Comparison of ENCODE assay signal across 17 cellular contexts in genomic region chr1:93979040-93979717, GRCh38.
DNase-seq lines count a peak whose midpoint lies in the region; TF ChIP-seq lines count a peak whose summit lies in the region.
"Had no signal": no experiment of that assay in that cellular context is flagged by ENCODE, and none has a peak within 500 bp of the region (broad histone marks: within the 10 kb centered on the region; RNA-seq: fewer than 3 reads in every experiment).

No MANE protein-coding gene starts in this region.

- no peaks in the 10 kb centered on the region for H3K4me1 Mint-ChIP-seq in activated CD4-positive, alpha-beta T cell treated with anti-CD3 and anti-CD28 coated beads, Interleukin-2, amount 10 ng/mL, durations not matched to agents 7 days and 5 days

- peak overlapping the region; percentile 65 for H2AK5ac ChIP-seq in mesenchymal stem cell (ENCODE audit: low read length, severe bottlenecking)

- no peak overlapping the region for H2AFZ ChIP-seq in mesenchymal stem cell (ENCODE audit: low read depth, low read length)

- no peaks in the 10 kb centered on the region for H3K36me3 Mint-ChIP-seq in activated CD4-positive, alpha-beta T cell treated with anti-CD3 and anti-CD28 coated beads, Interleukin-2, amount 10 ng/mL, durations not matched to agents 7 days and 5 days (ENCODE audit: low read depth)

- no peak overlapping the region for H3K23ac ChIP-seq in mesenchymal stem cell (ENCODE audit: low read length in 2 of 2)

- H3K9me3 ChIP-seq in mesenchymal stem cell (ENCODE audit: control insufficient read depth, low read length) (no peaks in the 10 kb centered on the region), subcutaneous abdominal adipose tissue (ENCODE audit: control insufficient read depth in 5 of 5, low read length in 5 of 5) (no peaks in the 10 kb centered on the region), ascending aorta (no peaks in the 10 kb centered on the region)
- H3K9me3 ChIP-seq: gastroesophageal sphincter, mucosa of descending colon had no signal

- H3K4me3 ChIP-seq in mesenchymal stem cell (ENCODE audit: insufficient read depth in 1 of 2, low read depth in 1 of 2, low read length in 2 of 2), result no peak overlapping the region
- no peak overlapping the region for H3K4me3 ChIP-seq in subcutaneous abdominal adipose tissue (ENCODE audit: low read depth in 1 of 5, low read length in 5 of 5)
- H3K4me3 ChIP-seq in ascending aorta, result no peak overlapping the region
- H3K4me3 ChIP-seq: gastroesophageal sphincter, mucosa of descending colon had no signal

- no peaks in the 10 kb centered on the region for H3K27me3 ChIP-seq in mesenchymal stem cell (ENCODE audit: control insufficient read depth in 1 of 2, insufficient read depth in 1 of 2, low read length in 2 of 2)
- H3K27me3 ChIP-seq in subcutaneous abdominal adipose tissue (ENCODE audit: control insufficient read depth in 5 of 5, insufficient read depth in 4 of 5, low read length in 5 of 5), result peaks cover 0 to 3% (median 0%) of the 10 kb centered on the region in 5 donors
- no peaks in the 10 kb centered on the region for H3K27me3 ChIP-seq in ascending aorta
- H3K27me3 ChIP-seq: gastroesophageal sphincter had no signal

- peak overlapping the region in 1 of 2 experiments; percentile 37 for H3K14ac ChIP-seq in mesenchymal stem cell (ENCODE audit: low read length in 2 of 2)

- no peak overlapping the region for H4K91ac ChIP-seq in mesenchymal stem cell (ENCODE audit: low read length)

- H2BK15ac ChIP-seq in mesenchymal stem cell (ENCODE audit: low read depth, poor library complexity, severe bottlenecking), result no peak overlapping the region

- peaks cover 13% of the 10 kb centered on the region for H3K4me1 ChIP-seq in mesenchymal stem cell (ENCODE audit: control insufficient read depth, insufficient read depth, low read depth, low read length)
- peaks cover 0 to 22% (median 15%) of the 10 kb centered on the region in 5 donors for H3K4me1 ChIP-seq in subcutaneous abdominal adipose tissue (ENCODE audit: control insufficient read depth in 5 of 5, insufficient read depth in 5 of 5, low read length in 5 of 5)
- no peaks in the 10 kb centered on the region for H3K4me1 ChIP-seq in ascending aorta

- WGBS in mesenchymal stem cell, result 85% methylated on average over 7 of the region's 7 CpGs

- H4K8ac ChIP-seq in mesenchymal stem cell (ENCODE audit: low read length), result no peak overlapping the region

- CTCF ChIA-PET in activated CD4-positive, alpha-beta T cell treated with anti-CD3 and anti-CD28 coated beads, Interleukin-2, amount 10 ng/mL, durations not matched to agents 7 days and 5 days (lab: Charles Lee), result no interaction called here

- H3K18ac ChIP-seq in mesenchymal stem cell (ENCODE audit: low read depth in 1 of 2, low read length in 2 of 2), result peak overlapping the region in 1 of 2 experiments; percentile 34

- no peak overlapping the region for H3K4me2 ChIP-seq in mesenchymal stem cell (ENCODE audit: low read length, poor library complexity, severe bottlenecking)
- H3K4me2 ChIP-seq: KMS-11 had no signal

- POLR2A ChIA-PET in activated CD4-positive, alpha-beta T cell treated with anti-CD3 and anti-CD28 coated beads, Interleukin-2, amount 10 ng/mL, durations not matched to agents 7 days and 5 days (lab: Charles Lee), result no interaction called here

- DNase-seq in DMS53 (lab: John Stamatoyannopoulos, UW) (peak; percentile 52), DMS53 treated with DMSO at 0.1 percent for 48 hours (lab: John Stamatoyannopoulos, UW; ENCODE audit: unreplicated experiment) (no peak), mesenchymal stem cell (no peak), ascending aorta (ENCODE audit: low spot score in 2 of 2) (no peak), NCI-H1694 (lab: John Stamatoyannopoulos, UW) (no peak)
- no peak for DNase-seq in activated CD4-positive, alpha-beta T cell treated with anti-CD3 and anti-CD28 coated beads, Interleukin-2, amount 10 ng/mL, durations not matched to agents 7 days and 5 days
- DNase-seq: 8988T, DMS79 treated with DMSO at 0.1 percent for 48 hours, occipital lobe, RPMI8226 had no signal

- TF ChIP-seq CTCF in ascending aorta (IDR thresholded peaks at IDR 0.05), result no peak

- H3K27ac ChIP-seq in cingulate gyrus (ENCODE audit: low read depth, low read length), result peak overlapping the region; percentile 0
- peak overlapping the region; percentile 77 for H3K27ac ChIP-seq in mesenchymal stem cell (ENCODE audit: low read length, poor library complexity, severe bottlenecking)
- peak overlapping the region; percentile 47 for H3K27ac ChIP-seq in subcutaneous abdominal adipose tissue (ENCODE audit: low read depth, low read length)
- H3K27ac ChIP-seq in ascending aorta, result no peak overlapping the region
- H3K27ac ChIP-seq: C4-2B, HL-60, KMS-11 had no signal

- H3K9ac ChIP-seq in mesenchymal stem cell (ENCODE audit: low read length), result peak overlapping the region; percentile 61
- H3K9ac ChIP-seq in subcutaneous abdominal adipose tissue (ENCODE audit: low read length in 5 of 5), result no peak overlapping the region
- H3K9ac ChIP-seq: KMS-11 had no signal

- no peak overlapping the region for H2BK12ac ChIP-seq in mesenchymal stem cell (ENCODE audit: low read length in 2 of 2)

- H2BK120ac ChIP-seq in mesenchymal stem cell (ENCODE audit: low read depth, low read length), result no peak overlapping the region

- peak overlapping the region in 1 of 2 experiments; percentile 53 for H3K4ac ChIP-seq in mesenchymal stem cell (ENCODE audit: low read depth in 1 of 2, low read length in 2 of 2)

- H3K36me3 ChIP-seq in mesenchymal stem cell (ENCODE audit: control insufficient read depth in 1 of 2, insufficient read depth in 2 of 2, low read depth in 1 of 2, low read length in 2 of 2) (no peaks in the 10 kb centered on the region), subcutaneous abdominal adipose tissue (ENCODE audit: control insufficient read depth in 5 of 5, insufficient read depth in 5 of 5, low read length in 5 of 5) (no peaks in the 10 kb centered on the region), ascending aorta (no peaks in the 10 kb centered on the region)
- H3K36me3 ChIP-seq: gastroesophageal sphincter had no signal

- H3K4me3 Mint-ChIP-seq in activated CD4-positive, alpha-beta T cell treated with anti-CD3 and anti-CD28 coated beads, Interleukin-2, amount 10 ng/mL, durations not matched to agents 7 days and 5 days, result no peak overlapping the region

- H3K27me3 Mint-ChIP-seq in activated CD4-positive, alpha-beta T cell treated with anti-CD3 and anti-CD28 coated beads, Interleukin-2, amount 10 ng/mL, durations not matched to agents 7 days and 5 days, result peaks cover 4% of the 10 kb centered on the region

- no peaks in the 10 kb centered on the region for H3K79me1 ChIP-seq in mesenchymal stem cell (replicated peaks; ENCODE audit: low read length, poor library complexity, severe bottlenecking)

- no peak overlapping the region for H3K27ac Mint-ChIP-seq in activated CD4-positive, alpha-beta T cell treated with anti-CD3 and anti-CD28 coated beads, Interleukin-2, amount 10 ng/mL, durations not matched to agents 7 days and 5 days

- intact Hi-C loops in ascending aorta (cut with DNase I), result no loop called here

- H3K9me3 Mint-ChIP-seq in activated CD4-positive, alpha-beta T cell treated with anti-CD3 and anti-CD28 coated beads, Interleukin-2, amount 10 ng/mL, durations not matched to agents 7 days and 5 days, result no peaks in the 10 kb centered on the region

- no peak overlapping the region for H2BK5ac ChIP-seq in mesenchymal stem cell (ENCODE audit: low read depth, low read length, poor library complexity, severe bottlenecking)

Comparison
In these comparisons a context has a peak if more than half of its experiments do, and no peak if none do; other contexts are left out.
1. H3K27ac ChIP-seq: peak in cingulate gyrus (single experiment), mesenchymal stem cell (single experiment) and subcutaneous abdominal adipose tissue (single experiment); none in ascending aorta (0 of 2).